Comparison of ENCODE assay signal across 1 cellular context in genomic region chr7:107122483-107122882, GRCh38.
TF ChIP-seq lines count a peak whose summit lies in the region.

No MANE protein-coding gene starts in this region.

TF ChIP-seq in K562, 482 proteins besides CTCF, POLR2A, EP300 and RAD21:
- TF ChIP-seq RBM22 (IDR thresholded peaks at IDR 0.05; ENCODE audit: low read depth, low read length, poor library complexity, severe bottlenecking) (peak; percentile 15), SIX5 (IDR thresholded peaks at IDR 0.05; ENCODE audit: borderline replicate concordance in 1 of 2, insufficient read depth in 1 of 2, low read depth in 1 of 2, low read length in 2 of 2) (no peak), ZBTB34 (CRISPR knock-in tag; IDR thresholded peaks at IDR 0.05) (no peak), RNF2 (IDR thresholded peaks at IDR 0.05) (no peak), TAF9B (IDR thresholded peaks at IDR 0.05; ENCODE audit: partially characterized antibody) (no peak), XRCC3 (IDR thresholded peaks at IDR 0.05) (no peak)
TF ChIP-seq in K562: peak in this region for 1.
